ENCODE assay signal across 23 cellular contexts in genomic region chr14:99181804-99182520, GRCh38.
DNase-seq lines count a peak whose midpoint lies in the region; ATAC-seq and TF ChIP-seq lines count a peak whose summit lies in the region.
"Had no signal": no experiment of that assay in that cellular context is flagged by ENCODE, and none has a peak within 500 bp of the region (broad histone marks: within the 10 kb centered on the region; RNA-seq: fewer than 3 reads in every experiment).

No MANE protein-coding gene starts in this region.

- no peaks in the 10 kb centered on the region for H3K9me3 Mint-ChIP-seq in activated naive CD4-positive, alpha-beta T cell treated with anti-CD3 and anti-CD28 coated beads for 36 hours
- H3K9me3 Mint-ChIP-seq in activated CD4-positive, alpha-beta memory T cell treated with anti-CD3 and anti-CD28 coated beads for 36 hours = peaks cover under 1% of the 10 kb centered on the region
- H3K9me3 Mint-ChIP-seq in brain (peaks cover 0 to 5% (median 0%) of the 10 kb centered on the region in 5 experiments), chondrocyte (ENCODE audit: low read depth) (no peaks in the 10 kb centered on the region)
- H3K9me3 Mint-ChIP-seq in stimulated activated effector memory CD8-positive, alpha-beta T cell treated with anti-CD3 and anti-CD28 coated beads, Interleukin-12 subunit alpha, Interleukin-12 subunit beta, amount 100 ng/mL, for 72 hours = no peaks in the 10 kb centered on the region
- H3K9me3 Mint-ChIP-seq: H9 had no signal

- POLR2A ChIA-PET in activated CD4-positive, alpha-beta memory T cell treated with anti-CD3 and anti-CD28 coated beads for 36 hours (lab: Charles Lee) = no interaction called here

- ATAC-seq in stimulated activated effector memory CD8-positive, alpha-beta T cell treated with anti-CD3 and anti-CD28 coated beads, Interleukin-12 subunit alpha, Interleukin-12 subunit beta, amount 100 ng/mL, for 72 hours = no peak
- ATAC-seq: heart right ventricle, left colon, pancreas had no signal

- H3K27me3 Mint-ChIP-seq in activated naive CD4-positive, alpha-beta T cell treated with anti-CD3 and anti-CD28 coated beads for 36 hours (ENCODE audit: low read depth) = no peaks in the 10 kb centered on the region
- H3K27me3 Mint-ChIP-seq in activated CD4-positive, alpha-beta memory T cell treated with anti-CD3 and anti-CD28 coated beads for 36 hours = no peaks in the 10 kb centered on the region
- H3K27me3 Mint-ChIP-seq in brain (peaks cover 3% of the 10 kb centered on the region), chondrocyte (ENCODE audit: low read depth) (peaks cover 24% of the 10 kb centered on the region)

- peaks cover 57% of the 10 kb centered on the region for H3K36me3 Mint-ChIP-seq in activated naive CD4-positive, alpha-beta T cell treated with anti-CD3 and anti-CD28 coated beads for 36 hours (ENCODE audit: low read depth)
- peaks cover 47% of the 10 kb centered on the region for H3K36me3 Mint-ChIP-seq in activated CD4-positive, alpha-beta memory T cell treated with anti-CD3 and anti-CD28 coated beads for 36 hours
- H3K36me3 Mint-ChIP-seq in brain (peaks cover 20% of the 10 kb centered on the region), chondrocyte (ENCODE audit: low read depth) (no peaks in the 10 kb centered on the region)
- peaks cover 86% of the 10 kb centered on the region for H3K36me3 Mint-ChIP-seq in stimulated activated effector memory CD8-positive, alpha-beta T cell treated with anti-CD3 and anti-CD28 coated beads, Interleukin-12 subunit alpha, Interleukin-12 subunit beta, amount 100 ng/mL, for 72 hours
- H3K36me3 Mint-ChIP-seq: CD14-positive monocyte, naive B cell had no signal

- TF ChIP-seq CTCF in brain (conservative IDR thresholded peaks at IDR 0.05) = no peak
- TF ChIP-seq CTCF in chondrocyte (IDR thresholded peaks at IDR 0.05) = no peak

- H3K27ac Mint-ChIP-seq in activated naive CD4-positive, alpha-beta T cell treated with anti-CD3 and anti-CD28 coated beads for 36 hours = peak overlapping the region; percentile 95
- peak overlapping the region; percentile 88 for H3K27ac Mint-ChIP-seq in activated CD4-positive, alpha-beta memory T cell treated with anti-CD3 and anti-CD28 coated beads for 36 hours
- H3K27ac Mint-ChIP-seq in brain (peak overlapping the region in 3 of 5 experiments; percentile 12 to 69 (median 62)), chondrocyte (ENCODE audit: unreplicated experiment) (no peak overlapping the region)
- H3K27ac Mint-ChIP-seq in stimulated activated effector memory CD8-positive, alpha-beta T cell treated with anti-CD3 and anti-CD28 coated beads, Interleukin-12 subunit alpha, Interleukin-12 subunit beta, amount 100 ng/mL, for 72 hours = peak overlapping the region; percentile 92
- H3K27ac Mint-ChIP-seq: CD14-positive monocyte, naive B cell had no signal

- intact Hi-C loops in activated naive CD4-positive, alpha-beta T cell treated with anti-CD3 and anti-CD28 coated beads for 36 hours (cut with micrococcal nuclease) = loop anchor here (5.0 to 10.0 kb wide), 3 partner anchors 255 to 1727 kb away; partner anchors contain the start of genes CCNK and SETD3
- intact Hi-C loops in activated CD4-positive, alpha-beta memory T cell treated with anti-CD3 and anti-CD28 coated beads for 36 hours (cut with micrococcal nuclease) = loop anchor here (10.0 kb wide), 1 partner anchor 187 kb away; no protein-coding TSS in a partner anchor

- H3K4me3 Mint-ChIP-seq in activated naive CD4-positive, alpha-beta T cell treated with anti-CD3 and anti-CD28 coated beads for 36 hours = peak overlapping the region; percentile 58
- peak overlapping the region; percentile 37 for H3K4me3 Mint-ChIP-seq in activated CD4-positive, alpha-beta memory T cell treated with anti-CD3 and anti-CD28 coated beads for 36 hours
- no peak overlapping the region for H3K4me3 Mint-ChIP-seq in brain
- H3K4me3 Mint-ChIP-seq in stimulated activated effector memory CD8-positive, alpha-beta T cell treated with anti-CD3 and anti-CD28 coated beads, Interleukin-12 subunit alpha, Interleukin-12 subunit beta, amount 100 ng/mL, for 72 hours = peak overlapping the region; percentile 23
- H3K4me3 Mint-ChIP-seq in chondrocyte (ENCODE audit: unreplicated experiment) = no peak overlapping the region
- H3K4me3 Mint-ChIP-seq: CD14-positive monocyte, H9, naive B cell had no signal

- CTCF ChIA-PET in activated naive CD4-positive, alpha-beta T cell treated with anti-CD3 and anti-CD28 coated beads for 36 hours (lab: Charles Lee) = interaction anchor here (1.0 to 1.7 kb wide), 4 partner anchors 25 to 85 kb away, joined by 3 to 8 read pairs (median 3); no protein-coding TSS in a partner anchor
- CTCF ChIA-PET in activated CD4-positive, alpha-beta memory T cell treated with anti-CD3 and anti-CD28 coated beads for 36 hours (lab: Charles Lee) = interaction anchor here (1.0 to 1.1 kb wide), 2 partner anchors 45 to 1043 kb away, joined by 3 read pairs; no protein-coding TSS in a partner anchor

- DNase-seq in activated naive CD4-positive, alpha-beta T cell treated with anti-CD3 and anti-CD28 coated beads for 36 hours = peak; percentile 6
- DNase-seq in activated naive CD4-positive, alpha-beta T cell treated with Interleukin-2 at 50 U/mL for 16 hours = no peak
- DNase-seq in activated CD4-positive, alpha-beta memory T cell treated with anti-CD3 and anti-CD28 coated beads for 36 hours = peak; percentile 8
- DNase-seq in stimulated activated effector memory CD8-positive, alpha-beta T cell treated with anti-CD3 and anti-CD28 coated beads, Interleukin-12 subunit alpha, Interleukin-12 subunit beta, amount 100 ng/mL, for 72 hours (ENCODE audit: low spot score in 2 of 2) = no peak
- DNase-seq in OCI-M2 (lab: John Stamatoyannopoulos, UW; ENCODE audit: unreplicated experiment) = no peak
- DNase-seq in chondrocyte (ENCODE audit: low spot score) = no peak
- DNase-seq: anterior cingulate cortex, DMS53, foreskin fibroblast, GDM1, H9, heart right ventricle, IMR-90, left colon, mesendoderm, naive B cell, NCI-H1092 treated with DMSO at 0.1 percent for 48 hours, NCI-H2029 treated with DMSO at 0.1 percent for 48 hours, NCI-H345, NCI-H774, pancreas had no signal

- H3K4me1 Mint-ChIP-seq in activated naive CD4-positive, alpha-beta T cell treated with anti-CD3 and anti-CD28 coated beads for 36 hours (ENCODE audit: low read depth) = peaks cover 86% of the 10 kb centered on the region
- H3K4me1 Mint-ChIP-seq in activated CD4-positive, alpha-beta memory T cell treated with anti-CD3 and anti-CD28 coated beads for 36 hours (ENCODE audit: low read depth) = peaks cover 88% of the 10 kb centered on the region
- H3K4me1 Mint-ChIP-seq in brain = peaks cover 45% of the 10 kb centered on the region
- H3K4me1 Mint-ChIP-seq in stimulated activated effector memory CD8-positive, alpha-beta T cell treated with anti-CD3 and anti-CD28 coated beads, Interleukin-12 subunit alpha, Interleukin-12 subunit beta, amount 100 ng/mL, for 72 hours = peaks cover 84% of the 10 kb centered on the region
- peaks cover 4% of the 10 kb centered on the region for H3K4me1 Mint-ChIP-seq in chondrocyte (ENCODE audit: low read depth)
- H3K4me1 Mint-ChIP-seq: naive B cell had no signal

Comparison
In these comparisons a context has a peak if more than half of its experiments do, and no peak if none do; other contexts are left out.
1. DNase-seq: peak in activated naive CD4-positive, alpha-beta T cell treated with anti-CD3 and anti-CD28 coated beads for 36 hours (single experiment) and activated CD4-positive, alpha-beta memory T cell treated with anti-CD3 and anti-CD28 coated beads for 36 hours (single experiment); none in activated naive CD4-positive, alpha-beta T cell treated with Interleukin-2 at 50 U/mL for 16 hours (single experiment), stimulated activated effector memory CD8-positive, alpha-beta T cell treated with anti-CD3 and anti-CD28 coated beads, Interleukin-12 subunit alpha, Interleukin-12 subunit beta, amount 100 ng/mL, for 72 hours (0 of 2), OCI-M2 (single experiment) and chondrocyte (single experiment).
2. H3K4me3 Mint-ChIP-seq: peak in activated naive CD4-positive, alpha-beta T cell treated with anti-CD3 and anti-CD28 coated beads for 36 hours (single experiment), activated CD4-positive, alpha-beta memory T cell treated with anti-CD3 and anti-CD28 coated beads for 36 hours (single experiment) and stimulated activated effector memory CD8-positive, alpha-beta T cell treated with anti-CD3 and anti-CD28 coated beads, Interleukin-12 subunit alpha, Interleukin-12 subunit beta, amount 100 ng/mL, for 72 hours (single experiment); none in brain (0 of 5) and chondrocyte (single experiment).